Comparison of ENCODE assay signal across 9 cellular contexts in genomic region chr15:69749797-69750196, GRCh38.
DNase-seq lines count a peak whose midpoint lies in the region; ATAC-seq and TF ChIP-seq lines count a peak whose summit lies in the region.
"Had no signal": no experiment of that assay in that cellular context is flagged by ENCODE, and none has a peak within 500 bp of the region (broad histone marks: within the 10 kb centered on the region; RNA-seq: fewer than 3 reads in every experiment).

No MANE protein-coding gene starts in this region.

- H3K4me1 Mint-ChIP-seq in stimulated activated naive CD8-positive, alpha-beta T cell treated with anti-CD3 and anti-CD28 coated beads, Interleukin-15, amount 100 ng/mL, for 72 hours: peaks cover 60% of the 10 kb centered on the region

- no peaks in the 10 kb centered on the region for H3K4me1 ChIP-seq in cardiac muscle cell (ENCODE audit: low read depth)

- ATAC-seq in stimulated activated naive CD8-positive, alpha-beta T cell treated with anti-CD3 and anti-CD28 coated beads, Interleukin-15, amount 100 ng/mL, for 72 hours: peak; percentile 74

- intact Hi-C loops in cardiac septum (cut with DNase I): no loop called here

- H3K4me3 ChIP-seq in cardiac muscle cell (no peak overlapping the region), choroid plexus epithelial cell (ENCODE audit: low read depth, low read length) (no peak overlapping the region)

- TF ChIP-seq CTCF in cardiac muscle cell (IDR thresholded peaks at IDR 0.05; ENCODE audit: low read depth, low read length): peak; percentile 26
- TF ChIP-seq CTCF in choroid plexus epithelial cell (conservative IDR thresholded peaks at IDR 0.05; ENCODE audit: low read depth, low read length): peak; percentile 53

- no peaks in the 10 kb centered on the region for H3K36me3 ChIP-seq in cardiac muscle cell

- peaks cover 45% of the 10 kb centered on the region for H3K27me3 Mint-ChIP-seq in stimulated activated naive CD8-positive, alpha-beta T cell treated with anti-CD3 and anti-CD28 coated beads, Interleukin-15, amount 100 ng/mL, for 72 hours

- H3K27me3 ChIP-seq in cardiac muscle cell: peaks cover 7% of the 10 kb centered on the region

- no peak overlapping the region for H3K4me3 Mint-ChIP-seq in stimulated activated naive CD8-positive, alpha-beta T cell treated with anti-CD3 and anti-CD28 coated beads, Interleukin-15, amount 100 ng/mL, for 72 hours

- peak overlapping the region in 1 of 2 donors; percentile 67 for H3K27ac Mint-ChIP-seq in stimulated activated naive CD8-positive, alpha-beta T cell treated with anti-CD3 and anti-CD28 coated beads, Interleukin-15, amount 100 ng/mL, for 72 hours

- H3K9me3 Mint-ChIP-seq in stimulated activated naive CD8-positive, alpha-beta T cell treated with anti-CD3 and anti-CD28 coated beads, Interleukin-15, amount 100 ng/mL, for 72 hours: peaks cover 14 to 23% of the 10 kb centered on the region in 2 donors

- no peaks in the 10 kb centered on the region for H3K9me3 ChIP-seq in cardiac muscle cell (ENCODE audit: low read depth)

- DNase-seq in cardiac muscle cell (ENCODE audit: low read depth in 1 of 2, low spot score in 1 of 2): no peak
- no peak for DNase-seq in cardiac septum (ENCODE audit: low spot score)
- DNase-seq in NAMALWA (ENCODE audit: low spot score): peak; percentile 37
- DNase-seq in choroid plexus epithelial cell (ENCODE audit: low read depth): no peak
- DNase-seq in stimulated activated naive CD8-positive, alpha-beta T cell treated with anti-CD3 and anti-CD28 coated beads, Interleukin-15, amount 100 ng/mL, for 72 hours: no peak
- DNase-seq in NCI-H510A (lab: John Stamatoyannopoulos, UW): no peak
- DNase-seq in HPDE6-E6E7 (ENCODE audit: extremely low spot score): no peak
- no peak for DNase-seq in SIG-M5 treated with dmso at 0.1 percent for 504 hours (lab: John Stamatoyannopoulos, UW; ENCODE audit: unreplicated experiment)
- DNase-seq: NCI-H1105 treated with DMSO at 0.1 percent for 48 hours had no signal

- H3K27ac ChIP-seq in cardiac muscle cell: no peak overlapping the region
